Comparison of ENCODE assay signal across 8 cellular contexts in the genomic region with DNA sequence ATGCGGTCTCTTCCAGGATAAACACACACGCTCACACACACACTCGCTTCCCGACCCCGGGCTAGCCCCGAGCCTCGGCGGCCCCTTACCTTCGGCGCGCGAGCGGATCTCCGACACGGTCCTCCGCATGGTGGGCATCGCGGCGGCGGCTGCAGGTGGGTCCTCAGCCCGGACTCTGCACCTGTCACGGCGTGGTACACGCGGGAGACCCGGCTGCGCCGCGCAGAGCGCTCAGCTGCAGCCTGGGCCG. TPM values are rescaled to one million over a fixed set of nuclear protein-coding genes. Genes with fewer than 3 reads are reported as not detected.
DNase-seq lines count a peak whose midpoint lies in the region; TF ChIP-seq lines count a peak whose summit lies in the region.

No MANE protein-coding gene starts in this region.

- H3K9me3 ChIP-seq in A673 (ENCODE audit: low read depth, low read length, poor library complexity, severe bottlenecking) (no peaks in the 10 kb centered on the region), HUES6 (ENCODE audit: control insufficient read depth, insufficient read depth, low read depth, low read length) (peaks cover under 1% of the 10 kb centered on the region), muscle layer of colon (ENCODE audit: low read length) (no peaks in the 10 kb centered on the region)

- H3K27me3 ChIP-seq in A673 (replicated peaks; ENCODE audit: insufficient read depth, low read depth, low read length, poor library complexity) (peaks cover 15% of the 10 kb centered on the region), HUES6 (ENCODE audit: control insufficient read depth, insufficient read depth, low read length) (peaks cover 18% of the 10 kb centered on the region), muscle layer of colon (ENCODE audit: control insufficient read depth in 1 of 2, insufficient read depth in 2 of 2, low read length in 2 of 2) (no peaks in the 10 kb centered on the region)

- H3K4me1 ChIP-seq in A673 (ENCODE audit: insufficient read depth, low read length, poor library complexity, severe bottlenecking) (no peaks in the 10 kb centered on the region), HUES6 (ENCODE audit: control insufficient read depth, insufficient read depth, low read length) (peaks cover 12% of the 10 kb centered on the region; the same call in 1 of the 2 replicates), muscle layer of colon (ENCODE audit: insufficient read depth, low read length) (peaks cover 38% of the 10 kb centered on the region)

- H3K27ac ChIP-seq in A673 (ENCODE audit: low read depth, low read length, poor library complexity, severe bottlenecking): no peak overlapping the region
- no peak overlapping the region for H3K27ac ChIP-seq in HUES6 (ENCODE audit: low read depth, low read length)
- H3K27ac ChIP-seq in muscle layer of colon (ENCODE audit: low read depth, low read length): peak overlapping the region; percentile 71

- TF ChIP-seq CTCF in A673 (conservative IDR thresholded peaks at IDR 0.05; ENCODE audit: low read depth, low read length) (no peak), cardiac fibroblast (IDR thresholded peaks at IDR 0.05; ENCODE audit: low read depth, low read length) (no peak)

- BruUV-seq in A673 (replicated peaks; lab: Mats Ljungman, UMichigan): no TSS peak

- H3K9ac ChIP-seq in HUES6 (ENCODE audit: low read length): peak overlapping the region; percentile 70
- peak overlapping the region; percentile 39 for H3K9ac ChIP-seq in muscle layer of colon (ENCODE audit: low read length)

- peak overlapping the region; percentile 56 for H3K4me3 ChIP-seq in A673 (ENCODE audit: low read depth, low read length, poor library complexity, severe bottlenecking)
- H3K4me3 ChIP-seq in HUES6 (ENCODE audit: low read depth, low read length): peak overlapping the region; percentile 72
- peak overlapping the region; percentile 62 to 64 for H3K4me3 ChIP-seq in cardiac fibroblast (replicated peaks in 1 of 2; ENCODE audit: low read depth in 2 of 2, low read length in 2 of 2)
- H3K4me3 ChIP-seq in muscle layer of colon (ENCODE audit: low read depth in 1 of 2, low read length in 2 of 2): peak overlapping the region; percentile 63 to 77

- intact Hi-C loops in A673 (cut with micrococcal nuclease; ENCODE audit: unreplicated experiment): no loop called here

- DNase-seq in A673 (ENCODE audit: low spot score) (no peak), cardiac fibroblast (ENCODE audit: low read depth in 2 of 2) (no peak), GF-D8 (lab: John Stamatoyannopoulos, UW) (no peak), midbrain (lab: John Stamatoyannopoulos, UW) (no peak), ACHN (no peak), Kasumi-1 (lab: John Stamatoyannopoulos, UW) (no peak)

- POLR2A ChIA-PET in A673 (lab: Charles Lee; ENCODE audit: low non-redundant PET): no interaction called here

- no peaks in the 10 kb centered on the region for H3K36me3 ChIP-seq in A673 (ENCODE audit: insufficient read depth, low read length, poor library complexity, severe bottlenecking)
- no peaks in the 10 kb centered on the region for H3K36me3 ChIP-seq in HUES6 (ENCODE audit: control insufficient read depth, insufficient read depth, low read length)
- no peaks in the 10 kb centered on the region for H3K36me3 ChIP-seq in muscle layer of colon (ENCODE audit: insufficient read depth, low read length)

- in situ Hi-C loops in ACHN (cut with HindIII; ENCODE audit: low pct_ligation_motif_present, low pct_unique_long_range_greater_than_20kb, low sequenced_read_pairs): no loop called here

- CTCF ChIA-PET in A673 (lab: Charles Lee): interaction anchor here (0.6 kb wide), 1 partner anchor 137 kb away, joined by 8 read pairs; no protein-coding TSS in a partner anchor

RNA-seq across cellular contexts. Expression of gene ATP8A1, which starts 0.2 kb away (rescaled TPM):
- total RNA-seq in A673 (2021): 0.28 and 0.90 TPM in 2 replicates
